Comparison of ENCODE assay signal across 1 cellular context in genomic region chr2:165675551-165675968, GRCh38.
TF ChIP-seq lines count a peak whose summit lies in the region.

No MANE protein-coding gene starts in this region.

TF ChIP-seq in GM12878, 131 proteins besides CTCF, POLR2A, EP300 and RAD21 (continued from another document):
- TF ChIP-seq NRF1 (conservative IDR thresholded peaks at IDR 0.05; ENCODE audit: low read depth, low read length) (no peak), BHLHE40 (IDR thresholded peaks at IDR 0.05; ENCODE audit: borderline replicate concordance in 1 of 2, low read depth in 2 of 2, low read length in 1 of 2) (0 out of 4 replicates have a peak, but pooled peaks of 1 of the 2 experiments have one; percentile 6), REST (IDR thresholded peaks at IDR 0.05; ENCODE audit: low read depth, low read length) (no peak)
